ENCODE assay signal across 15 cellular contexts in the genomic region with DNA sequence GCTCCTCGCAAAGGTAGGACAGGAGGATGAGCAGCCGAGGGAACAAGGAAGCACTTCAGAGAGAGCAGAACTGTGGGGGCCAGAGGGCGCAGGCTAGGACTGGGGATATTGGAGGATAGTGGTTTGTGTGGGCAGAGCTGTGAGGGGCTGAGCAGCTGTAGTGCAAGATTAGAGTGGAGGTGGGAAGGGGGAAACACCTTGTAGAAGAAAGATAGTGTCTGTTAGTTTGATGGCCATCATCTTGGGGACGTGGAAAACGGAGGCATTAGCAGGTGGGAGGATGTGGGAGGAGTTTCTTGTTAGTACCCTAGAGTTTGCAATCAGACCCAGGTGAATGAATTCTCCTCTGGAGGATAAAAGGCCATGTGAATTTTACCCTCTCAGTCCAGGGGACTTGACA. TPM values are rescaled to one million over a fixed set of nuclear protein-coding genes. Genes with fewer than 3 reads are reported as not detected.
DNase-seq lines count a peak whose midpoint lies in the region; ATAC-seq lines count a peak whose summit lies in the region.
"Had no signal": no experiment of that assay in that cellular context is flagged by ENCODE, and none has a peak within 500 bp of the region (broad histone marks: within the 10 kb centered on the region; RNA-seq: fewer than 3 reads in every experiment).

No MANE protein-coding gene starts in this region.

- peak; percentile 54 for DNase-seq in activated gamma-delta T cell treated with Interleukin-2 at 50 U/mL for 16 hours
- DNase-seq in activated gamma-delta T cell (lab: John Stamatoyannopoulos, UW) = no peak
- DNase-seq in T-helper 2 cell treated with Interferon-gamma antibody and Interleukin-4, amounts not matched to agents 5 μg/mL and 100 μg/mL, for 36 hours (ENCODE audit: low spot score) = no peak
- peak; percentile 69 for DNase-seq in activated naive CD8-positive, alpha-beta T cell treated with anti-CD3 and anti-CD28 coated beads, Interleukin-2, amount 50 U/mL, for 24 hours
- peak; percentile 74 for DNase-seq in stimulated activated naive CD8-positive, alpha-beta T cell treated with anti-CD3 and anti-CD28 coated beads, Interleukin-15, Interleukin-2, amounts not matched to agents 100 U/mL and 50 U/mL, for 24 hours
- no peak for DNase-seq in cardiac septum (ENCODE audit: low spot score)
- DNase-seq in RKO (ENCODE audit: low spot score) = no peak
- DNase-seq: glutamatergic neuron, left ventricle myocardium superior, NCI-H2107, OCI-M1, small intestine had no signal

- peaks cover 61% of the 10 kb centered on the region for H3K36me3 Mint-ChIP-seq in T-helper 2 cell treated with Interferon-gamma antibody and Interleukin-4, amounts not matched to agents 5 μg/mL and 100 μg/mL, for 36 hours (ENCODE audit: low read depth)
- peaks cover 57% of the 10 kb centered on the region for H3K36me3 Mint-ChIP-seq in activated naive CD8-positive, alpha-beta T cell treated with anti-CD3 and anti-CD28 coated beads, Interleukin-2, amount 50 U/mL, for 24 hours (ENCODE audit: low read depth)

- peak; percentile 21 for ATAC-seq in activated naive CD8-positive, alpha-beta T cell treated with anti-CD3 and anti-CD28 coated beads, Interleukin-2, amount 50 U/mL, for 24 hours
- peak; percentile 15 for ATAC-seq in stimulated activated naive CD8-positive, alpha-beta T cell treated with anti-CD3 and anti-CD28 coated beads, Interleukin-15, Interleukin-2, amounts not matched to agents 100 U/mL and 50 U/mL, for 24 hours
- ATAC-seq in GM19452 (IDR thresholded peaks at IDR 0.05; ENCODE audit: unreplicated experiment) = no peak
- ATAC-seq: left ventricle myocardium superior had no signal

- intact Hi-C loops in cardiac septum (cut with DNase I) = no loop called here

- no peaks in the 10 kb centered on the region for H3K9me3 Mint-ChIP-seq in T-helper 2 cell treated with Interferon-gamma antibody and Interleukin-4, amounts not matched to agents 5 μg/mL and 100 μg/mL, for 36 hours
- H3K9me3 Mint-ChIP-seq in activated naive CD8-positive, alpha-beta T cell treated with anti-CD3 and anti-CD28 coated beads, Interleukin-2, amount 50 U/mL, for 24 hours = no peaks in the 10 kb centered on the region

- peak overlapping the region; percentile 64 for H3K4me3 Mint-ChIP-seq in T-helper 2 cell treated with Interferon-gamma antibody and Interleukin-4, amounts not matched to agents 5 μg/mL and 100 μg/mL, for 36 hours
- H3K4me3 Mint-ChIP-seq in activated naive CD8-positive, alpha-beta T cell treated with anti-CD3 and anti-CD28 coated beads, Interleukin-2, amount 50 U/mL, for 24 hours = peak overlapping the region; percentile 100

- peak overlapping the region; percentile 93 for H3K27ac Mint-ChIP-seq in T-helper 2 cell treated with Interferon-gamma antibody and Interleukin-4, amounts not matched to agents 5 μg/mL and 100 μg/mL, for 36 hours
- peak overlapping the region; percentile 98 for H3K27ac Mint-ChIP-seq in activated naive CD8-positive, alpha-beta T cell treated with anti-CD3 and anti-CD28 coated beads, Interleukin-2, amount 50 U/mL, for 24 hours

- peaks cover 88% of the 10 kb centered on the region for H3K4me1 Mint-ChIP-seq in T-helper 2 cell treated with Interferon-gamma antibody and Interleukin-4, amounts not matched to agents 5 μg/mL and 100 μg/mL, for 36 hours (ENCODE audit: low read depth)
- peaks cover 98% of the 10 kb centered on the region for H3K4me1 Mint-ChIP-seq in activated naive CD8-positive, alpha-beta T cell treated with anti-CD3 and anti-CD28 coated beads, Interleukin-2, amount 50 U/mL, for 24 hours

- H3K27me3 Mint-ChIP-seq in T-helper 2 cell treated with Interferon-gamma antibody and Interleukin-4, amounts not matched to agents 5 μg/mL and 100 μg/mL, for 36 hours (ENCODE audit: low read depth) = no peaks in the 10 kb centered on the region
- H3K27me3 Mint-ChIP-seq in activated naive CD8-positive, alpha-beta T cell treated with anti-CD3 and anti-CD28 coated beads, Interleukin-2, amount 50 U/mL, for 24 hours = peaks cover 4% of the 10 kb centered on the region

RNA-seq across cellular contexts. Expression of a gene that starts 33.9 kb away (rescaled TPM):
- total RNA-seq in cardiac septum = not detected
- total RNA-seq: bronchial epithelial cell, endothelial cell of umbilical vein, left ventricle myocardium superior had no signal

RNA-seq across cellular contexts. Expression of a gene that starts 50.2 kb away (rescaled TPM):
- total RNA-seq in cardiac septum = 2.0 TPM

RNA-seq across cellular contexts. Expression of a gene that starts 55.4 kb away (rescaled TPM):
- total RNA-seq in cardiac septum = not detected
- total RNA-seq: endothelial cell of umbilical vein, left ventricle myocardium superior had no signal

Comparison
In these comparisons a context has a peak if more than half of its experiments do, and no peak if none do; other contexts are left out.
1. DNase-seq: peak in activated gamma-delta T cell treated with Interleukin-2 at 50 U/mL for 16 hours (single experiment), activated naive CD8-positive, alpha-beta T cell treated with anti-CD3 and anti-CD28 coated beads, Interleukin-2, amount 50 U/mL, for 24 hours (single experiment) and stimulated activated naive CD8-positive, alpha-beta T cell treated with anti-CD3 and anti-CD28 coated beads, Interleukin-15, Interleukin-2, amounts not matched to agents 100 U/mL and 50 U/mL, for 24 hours (single experiment); none in activated gamma-delta T cell (single experiment), T-helper 2 cell treated with Interferon-gamma antibody and Interleukin-4, amounts not matched to agents 5 μg/mL and 100 μg/mL, for 36 hours (single experiment), cardiac septum (single experiment) and RKO (single experiment).